Comparison of ENCODE assay signal across 12 cellular contexts in genomic region chr3:50625131-50625878, GRCh38. TPM values are rescaled to one million over a fixed set of nuclear protein-coding genes. Genes with fewer than 3 reads are reported as not detected.
A peak's percentile ranks its signal among the peaks of the same experiment; 100 is the strongest.
DNase-seq lines count a peak whose midpoint lies in the region; ATAC-seq and TF ChIP-seq lines count a peak whose summit lies in the region.
"Had no signal": no experiment of that assay in that cellular context is flagged by ENCODE, and none has a peak within 500 bp of the region (broad histone marks: within the 10 kb centered on the region; RNA-seq: fewer than 3 reads in every experiment).

No MANE protein-coding gene starts in this region.

- no peaks in the 10 kb centered on the region for H3K27me3 ChIP-seq in heart left ventricle
- H3K27me3 ChIP-seq in thyroid gland = no peaks in the 10 kb centered on the region

- H3K36me3 ChIP-seq in heart left ventricle (peaks cover 0 to 13% (median 0%) of the 10 kb centered on the region in 9 donors), thyroid gland (no peaks in the 10 kb centered on the region)

- H3K27me3 Mint-ChIP-seq in activated CD4-positive, alpha-beta memory T cell treated with anti-CD3 and anti-CD28 coated beads for 36 hours = no peaks in the 10 kb centered on the region
- peaks cover 0 to 2% (median 0%) of the 10 kb centered on the region in 3 donors for H3K27me3 Mint-ChIP-seq in immature natural killer cell (ENCODE audit: low read depth in 3 of 3)
- H3K27me3 Mint-ChIP-seq: B cell had no signal

- POLR2A ChIA-PET in activated CD4-positive, alpha-beta memory T cell treated with anti-CD3 and anti-CD28 coated beads for 36 hours (lab: Charles Lee) = interaction anchor here (0.7 to 1.3 kb wide), 3 partner anchors 23 to 564 kb away, joined by 3 to 4 read pairs (median 3); no protein-coding TSS in a partner anchor

- H3K4me3 ChIP-seq in heart left ventricle (no peak overlapping the region), thyroid gland (replicated peaks in 1 of 3) (no peak overlapping the region), lower leg skin (ENCODE audit: low read depth, poor library complexity, severe bottlenecking) (no peak overlapping the region)

- peaks cover 94% of the 10 kb centered on the region for H3K4me1 Mint-ChIP-seq in activated CD4-positive, alpha-beta memory T cell treated with anti-CD3 and anti-CD28 coated beads for 36 hours (ENCODE audit: low read depth)
- peaks cover 87 to 95% of the 10 kb centered on the region in 2 donors for H3K4me1 Mint-ChIP-seq in immature natural killer cell

- TF ChIP-seq CTCF in heart left ventricle (IDR thresholded peaks at IDR 0.05) (no peak), thyroid gland (IDR thresholded peaks at IDR 0.05) (no peak), lower leg skin (IDR thresholded peaks at IDR 0.05) (no peak)

- H3K27ac Mint-ChIP-seq in activated CD4-positive, alpha-beta memory T cell treated with anti-CD3 and anti-CD28 coated beads for 36 hours = peak overlapping the region; percentile 94
- H3K27ac Mint-ChIP-seq in immature natural killer cell = peak overlapping the region in 5 of 6 donors; percentile 62 to 95 (median 91)

- DNase-seq in heart left ventricle (peak in 1 of 5 donors; percentile 23), left cardiac atrium (no peak), immature natural killer cell (no peak), thyroid gland (no peak), lower leg skin (ENCODE audit: low spot score in 2 of 2) (no peak), H4 (ENCODE audit: low spot score) (no peak)
- DNase-seq in activated CD4-positive, alpha-beta memory T cell treated with anti-CD3 and anti-CD28 coated beads for 36 hours = no peak
- no peak for DNase-seq in stimulated activated naive CD4-positive, alpha-beta T cell (lab: John Stamatoyannopoulos, UW)
- DNase-seq: GF-D8, NCI-H774 had no signal

- peaks cover 38% of the 10 kb centered on the region for H3K36me3 Mint-ChIP-seq in activated CD4-positive, alpha-beta memory T cell treated with anti-CD3 and anti-CD28 coated beads for 36 hours
- H3K36me3 Mint-ChIP-seq in immature natural killer cell = peaks cover 0 to 4% (median 0%) of the 10 kb centered on the region in 3 donors

- ATAC-seq in heart left ventricle = peak in 1 of 4 donors; percentile 47
- no peak for ATAC-seq in left cardiac atrium

- CTCF ChIA-PET in activated CD4-positive, alpha-beta memory T cell treated with anti-CD3 and anti-CD28 coated beads for 36 hours (lab: Charles Lee) = interaction anchor here (1.2 to 2.9 kb wide), 5 partner anchors 10 to 52 kb away, joined by 3 to 22 read pairs (median 8); no protein-coding TSS in a partner anchor

- H3K4me3 Mint-ChIP-seq in activated CD4-positive, alpha-beta memory T cell treated with anti-CD3 and anti-CD28 coated beads for 36 hours = no peak overlapping the region
- H3K4me3 Mint-ChIP-seq in immature natural killer cell = peak overlapping the region in 3 of 5 donors; percentile 38 to 50 (median 39)
- H3K4me3 Mint-ChIP-seq: B cell had no signal

- H3K4me1 ChIP-seq in heart left ventricle = peaks cover 0 to 98% (median 72%) of the 10 kb centered on the region in 12 donors
- peaks cover 47 to 72% of the 10 kb centered on the region in 2 donors for H3K4me1 ChIP-seq in thyroid gland

- TF ChIP-seq POLR2A in heart left ventricle (IDR thresholded peaks at IDR 0.05) = no peak
- TF ChIP-seq POLR2A in thyroid gland (IDR thresholded peaks at IDR 0.05) = no peak
- no peak for TF ChIP-seq POLR2A in lower leg skin (IDR thresholded peaks at IDR 0.05)

- intact Hi-C loops in heart left ventricle (cut with DNase I) (loop anchor here in 1 of 10 donors (10.0 kb wide), 1 partner anchor 749 kb away; no protein-coding TSS in a partner anchor), left cardiac atrium (cut with DNase I) (no loop called here), thyroid gland (cut with DNase I) (no loop called here), lower leg skin (cut with DNase I; ENCODE audit: low total_unique reads) (no loop called here)
- intact Hi-C loops in activated CD4-positive, alpha-beta memory T cell treated with anti-CD3 and anti-CD28 coated beads for 36 hours (cut with micrococcal nuclease) = no loop called here

- peak overlapping the region; percentile 22 to 99 (median 72) for H3K27ac ChIP-seq in heart left ventricle
- H3K27ac ChIP-seq in thyroid gland = peak overlapping the region; percentile 48 to 69 (median 63)

- WGBS in heart left ventricle, 4 donors = 47 to 59% (median 51%) methylated on average over 16 of the region's 16 CpGs
- WGBS in thyroid gland, 2 donors = 74% methylated on average over 16 of the region's 16 CpGs
- 74 to 77% methylated on average over 15 to 16 of the region's 16 CpGs for WGBS in lower leg skin, 2 donors

- H3K9me3 Mint-ChIP-seq in activated CD4-positive, alpha-beta memory T cell treated with anti-CD3 and anti-CD28 coated beads for 36 hours = no peaks in the 10 kb centered on the region
- no peaks in the 10 kb centered on the region for H3K9me3 Mint-ChIP-seq in immature natural killer cell

- H3K9me3 ChIP-seq in heart left ventricle (no peaks in the 10 kb centered on the region), thyroid gland (no peaks in the 10 kb centered on the region)

RNA-seq across cellular contexts. Expression of gene MAPKAPK3, which starts 8.4 kb away (rescaled TPM):
- 100 to 1,000 TPM; 239 to 398 (median 316) TPM for total RNA-seq in heart left ventricle
- polyA plus RNA-seq in heart left ventricle = 100 to 1,000 TPM; 226 to 247 TPM
- total RNA-seq in left cardiac atrium = 100 to 1,000 TPM; 170 to 177 TPM
- 100 to 1,000 TPM; 186 to 187 TPM for total RNA-seq in activated CD4-positive, alpha-beta memory T cell treated with anti-CD3 and anti-CD28 coated beads for 36 hours
- polyA plus RNA-seq in immature natural killer cell = 10 to 100 TPM; 57.2 to 92.0 (median 91.2) TPM
- 100 to 1,000 TPM in 1 of 4 donors, 10 to 100 TPM in 3; 66.1 to 147 (median 97.5) TPM for total RNA-seq in thyroid gland
- 100 to 1,000 TPM in 2 of 4 donors, 10 to 100 TPM in 2; 65.2 to 128 (median 91.7) TPM for total RNA-seq in lower leg skin
- total RNA-seq in H4 (2014; rRNA removed; shearing (Covaris generic)) = 25.5 and 28.6 TPM in 2 replicates

RNA-seq across cellular contexts. Expression of gene CISH, which starts 13.7 kb away (rescaled TPM):
- 10 to 100 TPM; 10.1 to 57.0 (median 20.3) TPM for total RNA-seq in heart left ventricle
- polyA plus RNA-seq in heart left ventricle = 10 to 100 TPM in 1 of 2 donors, 1 to 10 TPM in 1; 6.9 to 30.1 TPM
- total RNA-seq in left cardiac atrium = 10 to 100 TPM in 1 of 2 donors, 1 to 10 TPM in 1; 10.0 to 41.9 TPM
- total RNA-seq in activated CD4-positive, alpha-beta memory T cell treated with anti-CD3 and anti-CD28 coated beads for 36 hours = 100 to 1,000 TPM; 319 TPM
- 10 to 100 TPM in 1 of 3 donors, 1 to 10 TPM in 2; 4.5 to 23.2 (median 7.3) TPM for polyA plus RNA-seq in immature natural killer cell
- 10 to 100 TPM; 31.0 to 78.1 (median 48.0) TPM for total RNA-seq in thyroid gland
- 10 to 100 TPM; 10.4 to 14.5 (median 12.9) TPM for total RNA-seq in lower leg skin
- 0.23 and 1.3 TPM in 2 replicates for total RNA-seq in H4 (2014; rRNA removed; shearing (Covaris generic))

RNA-seq across cellular contexts. Expression of gene DOCK3, which starts 49.4 kb away (rescaled TPM):
- total RNA-seq in heart left ventricle (1 to 10 TPM; 2.9 to 6.7 (median 4.8) TPM), left cardiac atrium (1 to 10 TPM; 2.8 to 3.8 TPM), thyroid gland (10 to 100 TPM; 15.7 to 54.2 (median 21.1) TPM), lower leg skin (1 to 10 TPM; 2.0 to 4.5 (median 3.0) TPM)
- polyA plus RNA-seq in heart left ventricle (1 to 10 TPM; 2.0 to 2.1 TPM), immature natural killer cell (under 1 TPM in 2 of 3 donors, not detected in 1; 0.06 to 0.08 TPM)
- total RNA-seq in activated CD4-positive, alpha-beta memory T cell treated with anti-CD3 and anti-CD28 coated beads for 36 hours = 1 to 10 TPM; 2.7 to 2.9 TPM
- total RNA-seq in H4 (2014; rRNA removed; shearing (Covaris generic)) = 0.02 and 0.12 TPM in 2 replicates
- total RNA-seq: HepG2 had no signal
- polyA plus RNA-seq: HepG2 had no signal

RNA-seq across cellular contexts. Expression of gene HEMK1, which starts 56.0 kb away (rescaled TPM):
- 10 to 100 TPM in 7 of 9 donors, 1 to 10 TPM in 2; 7.8 to 19.7 (median 13.8) TPM for total RNA-seq in heart left ventricle
- 10 to 100 TPM; 10.9 to 16.7 TPM for polyA plus RNA-seq in heart left ventricle
- total RNA-seq in left cardiac atrium = 10 to 100 TPM; 11.8 to 19.7 TPM
- total RNA-seq in activated CD4-positive, alpha-beta memory T cell treated with anti-CD3 and anti-CD28 coated beads for 36 hours = 10 to 100 TPM; 78.7 to 82.6 TPM
- 10 to 100 TPM; 18.3 to 54.9 (median 29.7) TPM for polyA plus RNA-seq in immature natural killer cell
- 10 to 100 TPM; 13.9 to 20.8 (median 17.6) TPM for total RNA-seq in thyroid gland
- total RNA-seq in lower leg skin = 1 to 10 TPM; 2.9 to 8.1 (median 4.8) TPM
- 5.6 and 7.3 TPM in 2 replicates for total RNA-seq in H4 (2014; rRNA removed; shearing (Covaris generic))

RNA-seq across cellular contexts. Expression of gene C3orf18, which starts 57.8 kb away (rescaled TPM):
- total RNA-seq in heart left ventricle = 10 to 100 TPM; 25.4 to 56.8 (median 40.0) TPM
- polyA plus RNA-seq in heart left ventricle = 10 to 100 TPM; 28.7 to 28.9 TPM
- total RNA-seq in left cardiac atrium = 10 to 100 TPM; 29.7 to 32.3 TPM
- total RNA-seq in activated CD4-positive, alpha-beta memory T cell treated with anti-CD3 and anti-CD28 coated beads for 36 hours = 10 to 100 TPM; 16.7 to 17.0 TPM
- 10 to 100 TPM in 2 of 3 donors, 1 to 10 TPM in 1; 8.8 to 28.8 (median 11.5) TPM for polyA plus RNA-seq in immature natural killer cell
- 10 to 100 TPM; 19.6 to 22.0 (median 20.3) TPM for total RNA-seq in thyroid gland
- 1 to 10 TPM in 3 of 4 donors, under 1 TPM in 1; 0.27 to 3.9 (median 2.0) TPM for total RNA-seq in lower leg skin
- 0.41 and 0.68 TPM in 2 replicates for total RNA-seq in H4 (2014; rRNA removed; shearing (Covaris generic))

Comparison
In these comparisons a context has a peak if more than half of its experiments do, and no peak if none do; other contexts are left out.
1. RNA of gene CISH, which starts 13.7 kb away (total RNA-seq): 319 TPM in activated CD4-positive, alpha-beta memory T cell treated with anti-CD3 and anti-CD28 coated beads for 36 hours; 31.0 to 78.1 TPM in thyroid gland, 10.0 to 41.9 TPM in left cardiac atrium, 10.1 to 57.0 TPM in heart left ventricle, 10.4 to 14.5 TPM in lower leg skin and 0.23 to 1.3 TPM in H4; every median in the first group is over 4 times any median in the second.